In genomic region chr14:59425322-59425945, GRCh38 we compare ENCODE assay signal across 16 cellular contexts. TPM values are rescaled to one million over a fixed set of nuclear protein-coding genes. Genes with fewer than 3 reads are reported as not detected.
DNase-seq lines count a peak whose midpoint lies in the region; ATAC-seq and TF ChIP-seq lines count a peak whose summit lies in the region.
"Had no signal": no experiment of that assay in that cellular context is flagged by ENCODE, and none has a peak within 500 bp of the region (broad histone marks: within the 10 kb centered on the region; RNA-seq: fewer than 3 reads in every experiment).

No MANE protein-coding gene starts in this region.

- WGBS in psoas muscle, 3 donors = 34 to 41% (median 40%) methylated on average over 4 of the region's 4 CpGs

- DNase-seq in EH (ENCODE audit: low read depth) = peak; percentile 69
- DNase-seq in NCI-H69 (lab: John Stamatoyannopoulos, UW) = peak; percentile 26
- peak; percentile 39 for DNase-seq in fibroblast of villous mesenchyme (ENCODE audit: low read depth)
- no peak for DNase-seq in psoas muscle
- no peak for DNase-seq in T-helper 1 cell
- DNase-seq in GM19240 (ENCODE audit: insufficient read length, low spot score) = no peak
- DNase-seq: activated B cell treated with CpG ODN at 0.5 μM for 24 hours; activated T-cell treated with anti-CD3 and anti-CD28 coated beads, Interleukin-2, amount 50 U/mL, for 72 hours; aorta; erythroblast; natural killer cell; Peyer's patch had no signal

- intact Hi-C loops in psoas muscle (cut with DNase I) = no loop called here

- ATAC-seq in psoas muscle (peak in 3 of 4 donors; percentile 32 to 63 (median 42)), GM21367 (IDR thresholded peaks at IDR 0.05; ENCODE audit: unreplicated experiment) (no peak), GM18873 (IDR thresholded peaks at IDR 0.05; ENCODE audit: low FRiP score, unreplicated experiment) (no peak)
- ATAC-seq: activated T-cell treated with anti-CD3 and anti-CD28 coated beads, Interleukin-2, amount 50 U/mL, for 72 hours; HCT116; natural killer cell had no signal

- H3K4me1 ChIP-seq in psoas muscle = peaks cover 8% of the 10 kb centered on the region
- H3K4me1 ChIP-seq: Peyer's patch had no signal

- peak overlapping the region; percentile 3 for H3K27ac ChIP-seq in psoas muscle
- H3K27ac ChIP-seq: KMS-11 had no signal

- TF ChIP-seq CTCF in fibroblast of villous mesenchyme (IDR thresholded peaks at IDR 0.05; ENCODE audit: insufficient read depth, low read depth, low read length) (peak; percentile 35), psoas muscle (IDR thresholded peaks at IDR 0.05) (no peak)

- peaks cover 0 to 4% of the 10 kb centered on the region in 2 donors for H3K36me3 ChIP-seq in psoas muscle (ENCODE audit: insufficient read depth in 1 of 2, low read depth in 1 of 2)
- H3K36me3 ChIP-seq: Peyer's patch had no signal

- no peak overlapping the region for H3K4me3 ChIP-seq in fibroblast of villous mesenchyme (ENCODE audit: low read depth, low read length)
- H3K4me3 ChIP-seq in psoas muscle = no peak overlapping the region
- H3K4me3 ChIP-seq: Peyer's patch had no signal

- no peaks in the 10 kb centered on the region for H3K9me3 ChIP-seq in psoas muscle
- H3K9me3 ChIP-seq: Peyer's patch had no signal

- H3K27me3 ChIP-seq in psoas muscle (ENCODE audit: insufficient read depth in 3 of 3, low read length in 2 of 3) = no peaks in the 10 kb centered on the region
- H3K27me3 ChIP-seq: Peyer's patch had no signal

RNA-seq across cellular contexts. Expression of gene GPR135, which starts 39.7 kb away (rescaled TPM):
- total RNA-seq in fibroblast of villous mesenchyme (3.9 and 6.5 TPM in 2 replicates), psoas muscle (1 to 10 TPM; 1.7 to 2.7 (median 1.8) TPM)
- 1 to 10 TPM in 2 of 3 donors, under 1 TPM in 1; 0.84 to 1.6 (median 1.3) TPM for polyA plus RNA-seq in psoas muscle

RNA-seq across cellular contexts. Expression of gene L3HYPDH, which starts 58.8 kb away (rescaled TPM):
- total RNA-seq in fibroblast of villous mesenchyme = 49.9 and 80.3 TPM in 2 replicates
- 10 to 100 TPM; 10.9 to 20.4 (median 11.8) TPM for total RNA-seq in psoas muscle
- polyA plus RNA-seq in psoas muscle = 10 to 100 TPM in 2 of 3 donors, 1 to 10 TPM in 1; 5.7 to 23.7 (median 14.5) TPM

RNA-seq across cellular contexts. Expression of gene JKAMP, which starts 58.9 kb away (rescaled TPM):
- total RNA-seq in fibroblast of villous mesenchyme = 76.0 and 104 TPM in 2 replicates
- 10 to 100 TPM; 11.6 to 26.2 (median 16.0) TPM for total RNA-seq in psoas muscle
- polyA plus RNA-seq in psoas muscle = 10 to 100 TPM; 19.4 to 38.5 (median 37.3) TPM

Comparison
In these comparisons a context has a peak if more than half of its experiments do, and no peak if none do; other contexts are left out.
1. DNase-seq: peak in EH (single experiment), NCI-H69 (single experiment) and fibroblast of villous mesenchyme (single experiment); none in psoas muscle (0 of 2), T-helper 1 cell (0 of 5) and GM19240 (single experiment).
2. ATAC-seq: peak in psoas muscle (3 of 4); none in GM21367 (single experiment) and GM18873 (single experiment).